In genomic region chr2:110853516-110853915, GRCh38 we compare ENCODE assay signal across 8 cellular contexts.
DNase-seq lines count a peak whose midpoint lies in the region; ATAC-seq and TF ChIP-seq lines count a peak whose summit lies in the region.

No MANE protein-coding gene starts in this region.

- no peaks in the 10 kb centered on the region for H3K4me1 Mint-ChIP-seq in MCF 10A (ENCODE audit: insufficient read depth, unreplicated experiment)
- peaks cover 77% of the 10 kb centered on the region for H3K4me1 Mint-ChIP-seq in activated T-cell treated with anti-CD3 and anti-CD28 coated beads, Interleukin-2, amount 50 U/mL, for 24 hours (ENCODE audit: low read depth)

- H3K4me3 Mint-ChIP-seq in MCF 10A (ENCODE audit: unreplicated experiment): no peak overlapping the region
- no peak overlapping the region for H3K4me3 Mint-ChIP-seq in activated T-cell treated with anti-CD3 and anti-CD28 coated beads, Interleukin-2, amount 50 U/mL, for 24 hours

- POLR2A ChIA-PET in MCF 10A (lab: Yijun Ruan, JAX): no interaction called here

- H3K36me3 ChIP-seq in breast epithelium: no peaks in the 10 kb centered on the region

- peaks cover 51% of the 10 kb centered on the region for H3K27me3 Mint-ChIP-seq in MCF 10A (ENCODE audit: insufficient read depth, unreplicated experiment)
- peaks cover 64% of the 10 kb centered on the region for H3K27me3 Mint-ChIP-seq in activated T-cell treated with anti-CD3 and anti-CD28 coated beads, Interleukin-2, amount 50 U/mL, for 24 hours

- no TSS peak for BruUV-seq in MCF 10A (replicated peaks; lab: Mats Ljungman, UMichigan)

- TF ChIP-seq CTCF in MCF 10A (IDR thresholded peaks at IDR 0.05; ENCODE audit: unreplicated experiment) (peak; percentile 55), breast epithelium (IDR thresholded peaks at IDR 0.05) (no peak)

- DNase-seq in MCF 10A (ENCODE audit: unreplicated experiment): peak; percentile 60
- no peak for DNase-seq in breast epithelium (ENCODE audit: low spot score in 2 of 2)
- DNase-seq in NCI-H2171 treated with DMSO at 0.1 percent for 48 hours (lab: John Stamatoyannopoulos, UW): peak; percentile 19
- peak; percentile 65 for DNase-seq in activated T-cell treated with anti-CD3 and anti-CD28 coated beads, Interleukin-2, amount 50 U/mL, for 24 hours
- DNase-seq in left cardiac atrium: no peak
- DNase-seq in stimulated activated CD4-positive, alpha-beta T cell treated with anti-CD3 and anti-CD28 coated beads, Interleukin-4, amount 100 ng/mL, for 24 hours: peak; percentile 66

- H3K27me3 ChIP-seq in breast epithelium: no peaks in the 10 kb centered on the region

- intact Hi-C loops in MCF 10A (cut with micrococcal nuclease) (no loop called here), breast epithelium (cut with DNase I; ENCODE audit: low total_unique reads) (loop anchor here (2.0 kb wide), 1 partner anchor 59 kb away; no protein-coding TSS in a partner anchor), left cardiac atrium (cut with DNase I) (no loop called here)

- H3K9me3 ChIP-seq in breast epithelium: no peaks in the 10 kb centered on the region

- TF ChIP-seq POLR2A in breast epithelium (IDR thresholded peaks at IDR 0.05): no peak

- H3K4me3 ChIP-seq in breast epithelium: no peak overlapping the region

- ATAC-seq in left cardiac atrium (peak; percentile 54 to 63), HG02623 (IDR thresholded peaks at IDR 0.05; ENCODE audit: unreplicated experiment) (no peak), HG02588 (IDR thresholded peaks at IDR 0.05; ENCODE audit: unreplicated experiment) (no peak)

- no peak overlapping the region for H3K27ac ChIP-seq in breast epithelium

- no peaks in the 10 kb centered on the region for H3K4me1 ChIP-seq in breast epithelium

- CTCF ChIA-PET in MCF 10A (lab: Yijun Ruan, JAX): interaction anchor here (0.6 to 1.4 kb wide), 4 partner anchors 10 to 40 kb away, joined by 4 to 6 read pairs (median 4); no protein-coding TSS in a partner anchor

- H3K27ac Mint-ChIP-seq in MCF 10A (ENCODE audit: low read depth, unreplicated experiment): no peak overlapping the region
- no peak overlapping the region for H3K27ac Mint-ChIP-seq in activated T-cell treated with anti-CD3 and anti-CD28 coated beads, Interleukin-2, amount 50 U/mL, for 24 hours

- no peaks in the 10 kb centered on the region for H3K36me3 Mint-ChIP-seq in MCF 10A (ENCODE audit: insufficient read depth, unreplicated experiment)
- no peaks in the 10 kb centered on the region for H3K36me3 Mint-ChIP-seq in activated T-cell treated with anti-CD3 and anti-CD28 coated beads, Interleukin-2, amount 50 U/mL, for 24 hours (ENCODE audit: low read depth)

- H3K9me3 Mint-ChIP-seq in MCF 10A (ENCODE audit: unreplicated experiment): no peaks in the 10 kb centered on the region
- peaks cover 4% of the 10 kb centered on the region for H3K9me3 Mint-ChIP-seq in activated T-cell treated with anti-CD3 and anti-CD28 coated beads, Interleukin-2, amount 50 U/mL, for 24 hours

Comparison
In these comparisons a context has a peak if more than half of its experiments do, and no peak if none do; other contexts are left out.
1. DNase-seq: peak in MCF 10A (single experiment), NCI-H2171 treated with DMSO at 0.1 percent for 48 hours (single experiment), activated T-cell treated with anti-CD3 and anti-CD28 coated beads, Interleukin-2, amount 50 U/mL, for 24 hours (single experiment) and stimulated activated CD4-positive, alpha-beta T cell treated with anti-CD3 and anti-CD28 coated beads, Interleukin-4, amount 100 ng/mL, for 24 hours (single experiment); none in breast epithelium (0 of 2) and left cardiac atrium (single experiment).
2. ATAC-seq: peak in left cardiac atrium (2 of 2); none in HG02623 (single experiment) and HG02588 (single experiment).